ENCODE assay signal across 21 cellular contexts in the genomic region with DNA sequence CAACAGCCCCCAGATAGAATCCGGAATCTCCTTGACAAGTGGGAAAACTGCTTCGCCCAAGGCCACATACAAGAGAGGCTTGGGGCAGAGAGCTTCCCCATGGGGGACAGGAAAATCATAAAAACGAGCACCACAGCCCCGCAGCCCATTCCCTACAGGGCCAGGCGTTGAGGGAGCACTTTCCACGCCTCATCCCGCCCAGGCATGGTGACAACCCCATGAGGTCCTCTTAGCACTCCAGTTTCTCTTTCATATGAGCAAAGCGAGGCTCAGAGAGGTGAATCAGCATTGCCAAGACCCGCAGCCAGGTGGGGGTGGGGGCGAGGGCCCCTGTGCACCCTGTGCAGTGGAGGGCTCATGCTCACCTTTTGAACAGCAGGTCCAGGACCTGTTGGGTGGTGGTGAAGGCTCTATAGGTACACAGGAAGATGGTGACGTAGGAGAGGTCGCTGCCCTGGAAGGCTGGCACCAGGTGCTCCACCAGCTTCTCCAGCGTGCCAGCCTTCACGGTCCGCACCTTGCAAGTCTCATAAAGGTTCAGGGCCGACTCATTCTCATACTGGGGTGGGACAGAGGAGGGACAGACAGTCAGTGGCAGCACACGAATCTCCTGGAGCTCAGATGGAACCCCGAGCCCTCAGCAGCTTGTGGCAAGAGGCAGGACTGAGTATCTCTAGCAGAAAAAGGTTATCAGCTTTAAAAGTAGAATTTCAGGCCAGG. TPM values are rescaled to one million over a fixed set of nuclear protein-coding genes. Genes with fewer than 3 reads are reported as not detected.
DNase-seq lines count a peak whose midpoint lies in the region; ATAC-seq, FAIRE-seq and TF ChIP-seq lines count a peak whose summit lies in the region.
"Had no signal": no experiment of that assay in that cellular context is flagged by ENCODE, and none has a peak within 500 bp of the region (broad histone marks: within the 10 kb centered on the region; RNA-seq: fewer than 3 reads in every experiment).

No MANE protein-coding gene starts in this region.

- peaks cover 84% of the 10 kb centered on the region for H3K36me3 Mint-ChIP-seq in activated T-helper 17 cell treated with anti-CD3 and anti-CD28 coated beads, Interleukin-2, amount 50 U/mL, for 72 hours (ENCODE audit: low read depth)
- peaks cover 11% of the 10 kb centered on the region for H3K36me3 Mint-ChIP-seq in memory B cell

- H3K4me1 Mint-ChIP-seq in activated T-helper 17 cell treated with anti-CD3 and anti-CD28 coated beads, Interleukin-2, amount 50 U/mL, for 72 hours, result peaks cover 4% of the 10 kb centered on the region
- H3K4me1 Mint-ChIP-seq in memory B cell, result peaks cover 19% of the 10 kb centered on the region

- H3K27me3 Mint-ChIP-seq in activated T-helper 17 cell treated with anti-CD3 and anti-CD28 coated beads, Interleukin-2, amount 50 U/mL, for 72 hours, result no peaks in the 10 kb centered on the region
- no peaks in the 10 kb centered on the region for H3K27me3 Mint-ChIP-seq in memory B cell
- H3K27me3 Mint-ChIP-seq: activated CD4-positive, alpha-beta T cell treated with anti-CD3 and anti-CD28 coated beads, Interleukin-2, amount 10 ng/mL, durations not matched to agents 7 days and 5 days; activated naive CD8-positive, alpha-beta T cell treated with anti-CD3 and anti-CD28 coated beads, Interleukin-2, amount 10 ng/mL, durations not matched to agents 7 days and 5 days had no signal

- FAIRE-seq in GM12892 (lab: Jason Lieb, UNC), result no peak
- FAIRE-seq: GM12891, islet of Langerhans, TTC549 had no signal

- H3K4me3 ChIP-seq in left ventricle myocardium inferior, result no peak overlapping the region
- no peak overlapping the region for H3K4me3 ChIP-seq in aorta (ENCODE audit: low read length in 2 of 2)
- H3K4me3 ChIP-seq: transverse colon had no signal

- H3K27ac ChIP-seq in left ventricle myocardium inferior (replicated peaks), result no peak overlapping the region
- H3K27ac ChIP-seq in aorta (ENCODE audit: low read depth in 1 of 2, low read length in 2 of 2), result no peak overlapping the region
- H3K27ac ChIP-seq: brain microvascular endothelial cell, parathyroid adenoma, transverse colon had no signal

- H3K27me3 ChIP-seq in left ventricle myocardium inferior (ENCODE audit: low read depth) (no peaks in the 10 kb centered on the region), aorta (ENCODE audit: control insufficient read depth in 1 of 2, insufficient read depth in 2 of 2, low read length in 1 of 2) (no peaks in the 10 kb centered on the region)
- H3K27me3 ChIP-seq: brain microvascular endothelial cell, transverse colon had no signal

- no peak for ATAC-seq in activated T-helper 17 cell treated with anti-CD3 and anti-CD28 coated beads, Interleukin-2, amount 50 U/mL, for 72 hours (replicated peaks)
- ATAC-seq in memory B cell (ENCODE audit: low read depth) (no peak), aorta (ENCODE audit: low FRiP score) (no peak), GM21423 (IDR thresholded peaks at IDR 0.05; ENCODE audit: unreplicated experiment) (no peak)

- H3K4me1 ChIP-seq in left ventricle myocardium inferior (peaks cover 35% of the 10 kb centered on the region), aorta (ENCODE audit: control insufficient read depth in 1 of 2, insufficient read depth in 2 of 2, low read length in 2 of 2) (no peaks in the 10 kb centered on the region)

- WGBS in aorta, 2 donors, result 91 to 95% methylated on average over 18 of the region's 18 CpGs

- TF ChIP-seq CTCF in left ventricle myocardium inferior (IDR thresholded peaks at IDR 0.05; ENCODE audit: borderline replicate concordance), result no peak

- intact Hi-C loops in left ventricle myocardium inferior (cut with micrococcal nuclease), result no loop called here
- intact Hi-C loops in cardiac septum (cut with DNase I), result no loop called here
- intact Hi-C loops in aorta (cut with DNase I), result loop anchor here in 1 of 2 donors (10.0 kb wide), 1 partner anchor 75 kb away; a partner anchor contains a TSS

- H3K27ac Mint-ChIP-seq in activated T-helper 17 cell treated with anti-CD3 and anti-CD28 coated beads, Interleukin-2, amount 50 U/mL, for 72 hours, result peak overlapping the region; percentile 17
- peak overlapping the region; percentile 28 for H3K27ac Mint-ChIP-seq in memory B cell
- H3K27ac Mint-ChIP-seq: activated CD4-positive, alpha-beta T cell treated with anti-CD3 and anti-CD28 coated beads, Interleukin-2, amount 10 ng/mL, durations not matched to agents 7 days and 5 days; activated naive CD8-positive, alpha-beta T cell treated with anti-CD3 and anti-CD28 coated beads, Interleukin-2, amount 10 ng/mL, durations not matched to agents 7 days and 5 days had no signal

- no peaks in the 10 kb centered on the region for H3K9me3 Mint-ChIP-seq in activated T-helper 17 cell treated with anti-CD3 and anti-CD28 coated beads, Interleukin-2, amount 50 U/mL, for 72 hours
- H3K9me3 Mint-ChIP-seq in memory B cell, result no peaks in the 10 kb centered on the region
- H3K9me3 Mint-ChIP-seq: activated CD4-positive, alpha-beta T cell treated with anti-CD3 and anti-CD28 coated beads, Interleukin-2, amount 10 ng/mL, durations not matched to agents 7 days and 5 days; activated naive CD8-positive, alpha-beta T cell treated with anti-CD3 and anti-CD28 coated beads, Interleukin-2, amount 10 ng/mL, durations not matched to agents 7 days and 5 days had no signal

- no peak overlapping the region for H3K4me3 Mint-ChIP-seq in activated T-helper 17 cell treated with anti-CD3 and anti-CD28 coated beads, Interleukin-2, amount 50 U/mL, for 72 hours
- H3K4me3 Mint-ChIP-seq in memory B cell, result no peak overlapping the region
- H3K4me3 Mint-ChIP-seq: activated CD4-positive, alpha-beta T cell treated with anti-CD3 and anti-CD28 coated beads, Interleukin-2, amount 10 ng/mL, durations not matched to agents 7 days and 5 days; activated naive CD8-positive, alpha-beta T cell treated with anti-CD3 and anti-CD28 coated beads, Interleukin-2, amount 10 ng/mL, durations not matched to agents 7 days and 5 days had no signal

- DNase-seq in left ventricle myocardium inferior (peak; percentile 7), cardiac septum (ENCODE audit: low spot score) (no peak), memory B cell (ENCODE audit: low spot score in 2 of 2) (no peak), aorta (peak; percentile 35 to 52), GM12892 (ENCODE audit: insufficient read length) (no peak)
- DNase-seq: activated CD4-positive, alpha-beta T cell treated with anti-CD3 and anti-CD28 coated beads, Interleukin-2, amount 10 ng/mL, durations not matched to agents 7 days and 5 days; activated naive CD8-positive, alpha-beta T cell treated with anti-CD3 and anti-CD28 coated beads, Interleukin-2, amount 10 ng/mL, durations not matched to agents 7 days and 5 days; brain microvascular endothelial cell; DMS79; NCI-H774; SHP77 treated with DMSO at 0.1 percent for 48 hours; stimulated activated CD4-positive, alpha-beta T cell treated with anti-CD3 and anti-CD28 coated beads, Interleukin-2, amount 100 ng/mL, for 24 hours; stimulated activated naive CD4-positive, alpha-beta T cell; transverse colon had no signal

- no peak for TF ChIP-seq POLR2A in GM12892 (IDR thresholded peaks at IDR 0.05; ENCODE audit: low read depth, low read length)

- H3K9me3 ChIP-seq in left ventricle myocardium inferior (replicated peaks) (no peaks in the 10 kb centered on the region), aorta (ENCODE audit: control insufficient read depth, low read length) (no peaks in the 10 kb centered on the region)
- H3K9me3 ChIP-seq: transverse colon had no signal

- H3K36me3 ChIP-seq in left ventricle myocardium inferior (peaks cover 65% of the 10 kb centered on the region), aorta (ENCODE audit: control insufficient read depth in 1 of 2, insufficient read depth in 2 of 2, low read length in 1 of 2) (peaks cover 0 to 8% of the 10 kb centered on the region in 2 donors)

RNA-seq across cellular contexts. Expression of a gene that starts 10.9 kb away (rescaled TPM):
- 24.6 TPM for total RNA-seq in left ventricle myocardium inferior
- total RNA-seq in cardiac septum, result 23.9 TPM
- total RNA-seq in activated T-helper 17 cell treated with anti-CD3 and anti-CD28 coated beads, Interleukin-2, amount 50 U/mL, for 72 hours, result 100 to 1,000 TPM; 101 to 156 TPM
- 10 to 100 TPM; 32.7 to 61.2 TPM for total RNA-seq in aorta
- polyA plus RNA-seq in aorta, result 10 to 100 TPM; 19.4 to 20.0 TPM
- polyA plus RNA-seq in GM12892 (2012; ENCODE audit: missing spikeins), result 24.6 TPM

RNA-seq across cellular contexts. Expression of a gene that starts 48.3 kb away (rescaled TPM):
- total RNA-seq in left ventricle myocardium inferior, result 1.9 TPM
- 0.59 TPM for total RNA-seq in cardiac septum
- total RNA-seq in activated T-helper 17 cell treated with anti-CD3 and anti-CD28 coated beads, Interleukin-2, amount 50 U/mL, for 72 hours, result 1 to 10 TPM; 1.2 to 4.2 TPM
- total RNA-seq in aorta, result 1 to 10 TPM; 3.6 to 4.5 TPM
- 1 to 10 TPM; 1.5 to 3.9 TPM for polyA plus RNA-seq in aorta
- polyA plus RNA-seq in GM12892 (2012; ENCODE audit: missing spikeins), result 0.17 TPM

RNA-seq across cellular contexts. Expression of a gene that starts 53.6 kb away (rescaled TPM):
- total RNA-seq in left ventricle myocardium inferior (6.3 TPM), cardiac septum (4.6 TPM), aorta (10 to 100 TPM; 12.9 to 28.9 TPM)
- total RNA-seq in activated T-helper 17 cell treated with anti-CD3 and anti-CD28 coated beads, Interleukin-2, amount 50 U/mL, for 72 hours, result 1 to 10 TPM; 2.8 to 7.2 TPM
- polyA plus RNA-seq in aorta, result 1 to 10 TPM; 2.8 to 5.5 TPM
- 3.5 TPM for polyA plus RNA-seq in GM12892 (2012; ENCODE audit: missing spikeins)
- total RNA-seq: H4 had no signal

Comparison
In these comparisons a context has a peak if more than half of its experiments do, and no peak if none do; other contexts are left out.
1. DNase-seq: peak in left ventricle myocardium inferior (single experiment) and aorta (2 of 2); none in cardiac septum (single experiment), memory B cell (0 of 2) and GM12892 (single experiment).